Comparison of ENCODE assay signal across 1 cellular context in genomic region chr7:130127404-130128395, GRCh38.
TF ChIP-seq lines count a peak whose summit lies in the region.

No MANE protein-coding gene starts in this region.

TF ChIP-seq in SK-N-SH treated with all-trans-retinoic acid at 6 μM for 48 hours, 23 proteins besides CTCF, POLR2A, EP300 and RAD21 (continued from another document):
- TF ChIP-seq, protein P1, sequence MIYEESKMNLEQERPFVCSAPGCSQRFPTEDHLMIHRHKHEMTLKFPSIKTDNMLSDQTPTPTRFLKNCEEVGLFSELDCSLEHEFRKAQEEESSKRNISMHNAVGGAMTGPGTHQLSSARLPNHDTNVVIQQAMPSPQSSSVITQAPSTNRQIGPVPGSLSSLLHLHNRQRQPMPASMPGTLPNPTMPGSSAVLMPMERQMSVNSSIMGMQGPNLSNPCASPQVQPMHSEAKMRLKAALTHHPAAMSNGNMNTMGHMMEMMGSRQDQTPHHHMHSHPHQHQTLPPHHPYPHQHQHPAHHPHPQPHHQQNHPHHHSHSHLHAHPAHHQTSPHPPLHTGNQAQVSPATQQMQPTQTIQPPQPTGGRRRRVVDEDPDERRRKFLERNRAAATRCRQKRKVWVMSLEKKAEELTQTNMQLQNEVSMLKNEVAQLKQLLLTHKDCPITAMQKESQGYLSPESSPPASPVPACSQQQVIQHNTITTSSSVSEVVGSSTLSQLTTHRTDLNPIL (CRISPR knock-in tag; IDR thresholded peaks at IDR 0.05; ENCODE audit: low read depth), result no peak
